Comparison of ENCODE assay signal across 8 cellular contexts in the genomic region with DNA sequence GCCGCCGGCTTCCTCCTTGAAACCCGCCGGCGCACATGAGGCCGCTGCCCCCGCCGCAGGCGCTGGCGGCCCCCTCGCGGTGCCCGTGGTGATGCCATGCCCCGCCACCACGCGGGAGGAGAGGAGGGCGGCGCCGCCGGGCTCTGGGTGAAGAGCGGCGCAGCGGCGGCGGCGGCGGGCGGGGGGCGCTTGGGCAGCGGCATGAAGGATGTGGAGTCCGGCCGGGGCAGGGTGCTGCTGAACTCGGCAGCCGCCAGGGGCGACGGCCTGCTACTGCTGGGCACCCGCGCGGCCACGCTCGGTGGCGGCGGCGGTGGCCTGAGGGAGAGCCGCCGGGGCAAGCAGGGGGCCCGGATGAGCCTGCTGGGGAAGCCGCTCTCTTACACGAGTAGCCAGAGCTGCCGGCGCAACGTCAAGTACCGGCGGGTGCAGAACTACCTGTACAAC. TPM values are rescaled to one million over a fixed set of nuclear protein-coding genes. Genes with fewer than 3 reads are reported as not detected.
DNase-seq lines count a peak whose midpoint lies in the region; ATAC-seq and TF ChIP-seq lines count a peak whose summit lies in the region.

No MANE protein-coding gene starts in this region.

- in situ Hi-C loops in Panc1 (cut with HindIII; ENCODE audit: low pct_unique_long_range_greater_than_20kb, low sequenced_read_pairs), result no loop called here

- peak overlapping the region; percentile 71 to 92 for H3K4me3 ChIP-seq in Panc1 (ENCODE audit: low read depth in 2 of 2, low read length in 2 of 2)
- peak overlapping the region; percentile 9 to 61 (median 46) for H3K4me3 ChIP-seq in heart left ventricle
- peak overlapping the region; percentile 61 for H3K4me3 ChIP-seq in rectal smooth muscle tissue (ENCODE audit: low read length)

- TF ChIP-seq POLR2A in heart left ventricle (IDR thresholded peaks at IDR 0.05), result no peak

- peak; percentile 16 for ATAC-seq in GM19043 (IDR thresholded peaks at IDR 0.05; ENCODE audit: low read depth, unreplicated experiment)
- ATAC-seq in HG03457 (IDR thresholded peaks at IDR 0.05; ENCODE audit: unreplicated experiment), result peak; percentile 27
- peak; percentile 79 for ATAC-seq in Panc1
- ATAC-seq in heart left ventricle, result peak in 3 of 4 donors; percentile 16 to 49 (median 18)

- no peaks in the 10 kb centered on the region; the same call in 1 of the 2 replicates for H3K27me3 ChIP-seq in Panc1 (ENCODE audit: control insufficient read depth, insufficient read depth, low read length)
- H3K27me3 ChIP-seq in heart left ventricle, result peaks cover 17 to 68% (median 34%) of the 10 kb centered on the region in 9 donors
- H3K27me3 ChIP-seq in rectal smooth muscle tissue (ENCODE audit: control insufficient read depth, insufficient read depth, low read length), result peaks cover 16% of the 10 kb centered on the region

- H3K4me1 ChIP-seq in Panc1 (ENCODE audit: control insufficient read depth, insufficient read depth, low read length) (peaks cover 28% of the 10 kb centered on the region), heart left ventricle (peaks cover 0 to 39% (median 19%) of the 10 kb centered on the region in 12 donors), rectal smooth muscle tissue (ENCODE audit: control insufficient read depth, insufficient read depth, low read length) (peaks cover 13% of the 10 kb centered on the region)

- 1 to 2% (median 1%) methylated on average over 19 to 54 of the region's 54 CpGs; no CpG with 5 or more reads in 1 of the 4 donors for WGBS in heart left ventricle, 4 donors

- intact Hi-C loops in Panc1 (cut with micrococcal nuclease; ENCODE audit: unreplicated experiment) (no loop called here), heart left ventricle (cut with DNase I) (loop anchor here in 4 of 10 donors (5.0 to 10.0 kb wide), 2 partner anchors 510 to 513 kb away; no protein-coding TSS in a partner anchor)

- H3K9ac ChIP-seq in rectal smooth muscle tissue (ENCODE audit: low read length), result no peak overlapping the region

- H3K27ac ChIP-seq in Panc1 (ENCODE audit: low read length), result peak overlapping the region; percentile 86
- H3K27ac ChIP-seq in heart left ventricle, result no peak overlapping the region
- no peak overlapping the region for H3K27ac ChIP-seq in rectal smooth muscle tissue (ENCODE audit: low read depth, low read length)

- TF ChIP-seq CTCF in Panc1 (IDR thresholded peaks at IDR 0.05) (peak; percentile 54), heart left ventricle (IDR thresholded peaks at IDR 0.05) (peak in 1 of 12 donors; percentile 7)

- CTCF ChIA-PET in Panc1 (lab: Charles Lee), result interaction anchor here (0.8 to 1.0 kb wide), 2 partner anchors 37 to 507 kb away, joined by 3 read pairs; no protein-coding TSS in a partner anchor

- no peaks in the 10 kb centered on the region for H3K36me3 ChIP-seq in Panc1 (ENCODE audit: control insufficient read depth, insufficient read depth, low read length)
- no peaks in the 10 kb centered on the region for H3K36me3 ChIP-seq in heart left ventricle
- H3K36me3 ChIP-seq in rectal smooth muscle tissue (ENCODE audit: control insufficient read depth, insufficient read depth, low read length), result no peaks in the 10 kb centered on the region

- DNase-seq in AML-193 (lab: John Stamatoyannopoulos, UW) (peak; percentile 50 to 83), Panc1 (ENCODE audit: low read depth, low spot score) (no peak), heart left ventricle (peak in 3 of 5 donors; percentile 6 to 70 (median 18)), NCI-H128 (lab: John Stamatoyannopoulos, UW; ENCODE audit: unreplicated experiment) (no peak)
- DNase-seq in activated naive CD4-positive, alpha-beta T cell (lab: John Stamatoyannopoulos, UW), result peak; percentile 32 to 51 (median 39)

- H3K9me3 ChIP-seq in Panc1 (ENCODE audit: control insufficient read depth, insufficient read depth, low read depth, low read length) (no peaks in the 10 kb centered on the region), heart left ventricle (no peaks in the 10 kb centered on the region)

- POLR2A ChIA-PET in Panc1 (lab: Charles Lee), result interaction anchor here (0.7 kb wide), 1 partner anchor 11 kb away, joined by 5 read pairs; no protein-coding TSS in a partner anchor

- BruUV-seq in Panc1 (replicated peaks; lab: Mats Ljungman, UMichigan), result no TSS peak

RNA-seq across cellular contexts. Expression of a gene that starts 0.3 kb away (rescaled TPM):
- 9.4 TPM for total RNA-seq in Panc1 (2021; ENCODE audit: unreplicated experiment)
- 4.7 TPM for polyA plus RNA-seq in Panc1 (2012; ENCODE audit: insufficient read length)
- total RNA-seq in heart left ventricle, result under 1 TPM in 1 of 9 donors, not detected in 8; 0.18 TPM
- under 1 TPM in 1 of 2 donors, not detected in 1; 0.06 TPM for polyA plus RNA-seq in heart left ventricle

Comparison
In these comparisons a context has a peak if more than half of its experiments do, and no peak if none do; other contexts are left out.
1. DNase-seq: peak in AML-193 (2 of 2), activated naive CD4-positive, alpha-beta T cell (4 of 4) and heart left ventricle (3 of 5); none in Panc1 (single experiment) and NCI-H128 (single experiment).
2. ATAC-seq: peak in every context shown above with its lines; median percentile 79 in Panc1; 27 in HG03457; 18 in heart left ventricle; 16 in GM19043.
3. Peak in every context shown above with its lines, with median percentiles within 50 percentile points of each other: H3K4me3 ChIP-seq.